ENCODE assay signal across 10 cellular contexts in the genomic region with DNA sequence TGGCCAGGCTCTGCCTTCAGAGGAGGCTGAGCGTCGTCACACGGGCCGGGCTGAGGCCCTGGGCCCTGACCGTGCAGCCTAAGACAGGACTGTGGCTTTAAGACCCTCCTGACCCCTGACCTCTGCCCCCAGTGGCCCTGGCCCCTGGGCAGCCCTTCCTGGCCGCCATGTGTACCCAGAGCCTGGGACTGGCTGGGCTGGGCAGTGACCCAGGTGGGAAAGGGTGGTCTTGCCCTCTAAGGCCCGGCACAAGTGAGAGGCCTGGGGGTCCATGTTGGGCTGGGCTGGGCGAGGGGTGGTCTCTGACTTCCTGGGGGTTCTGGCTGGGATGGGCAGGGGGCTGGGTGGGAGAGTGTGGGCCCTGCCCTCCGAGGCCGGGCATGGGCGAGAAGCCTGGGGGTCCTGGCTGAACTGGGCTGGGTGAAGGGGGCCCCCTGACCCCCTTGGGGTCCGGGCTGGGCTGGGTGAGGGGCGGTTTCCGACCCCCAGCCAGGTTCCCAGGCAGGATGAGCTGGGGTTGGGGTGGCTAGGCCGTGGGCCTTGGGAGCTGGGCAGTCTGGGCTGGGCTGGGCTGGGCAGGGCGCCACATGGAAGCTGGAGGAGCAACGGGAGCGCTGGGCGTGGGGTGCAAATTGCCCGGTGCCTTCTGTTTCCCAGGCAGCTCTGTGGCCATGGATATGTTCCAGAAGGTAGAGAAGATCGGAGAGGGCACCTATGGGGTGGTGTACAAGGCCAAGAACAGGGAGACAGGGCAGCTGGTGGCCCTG. TPM values are rescaled to one million over a fixed set of nuclear protein-coding genes. Genes with fewer than 3 reads are reported as not detected.
DNase-seq lines count a peak whose midpoint lies in the region; ATAC-seq and TF ChIP-seq lines count a peak whose summit lies in the region.
"Had no signal": no experiment of that assay in that cellular context is flagged by ENCODE, and none has a peak within 500 bp of the region (broad histone marks: within the 10 kb centered on the region; RNA-seq: fewer than 3 reads in every experiment).

A gene (plus strand): TSS at position 101 of the 767 bp plus-strand sequence. CDS start 571 bp downstream, at position 672.

- H4K20me1 ChIP-seq in mammary epithelial cell (ENCODE audit: insufficient read depth, low read length), result no peaks in the 10 kb centered on the region

- dilution Hi-C loops in mammary epithelial cell (cut with HindIII; ENCODE audit: low sequenced_read_pairs), result no loop called here

- H3K27me3 Mint-ChIP-seq in MCF 10A (ENCODE audit: insufficient read depth, unreplicated experiment), result no peaks in the 10 kb centered on the region
- H3K27me3 Mint-ChIP-seq in activated CD8-positive, alpha-beta T cell treated with anti-CD3 and anti-CD28 coated beads for 36 hours, result no peaks in the 10 kb centered on the region
- H3K27me3 Mint-ChIP-seq: effector memory CD8-positive, alpha-beta T cell had no signal

- intact Hi-C loops in MCF 10A (cut with micrococcal nuclease) (no loop called here), mammary epithelial cell (cut with micrococcal nuclease) (no loop called here), mucosa of descending colon (cut with DNase I, micrococcal nuclease) (loop anchor here (10.0 kb wide), 1 partner anchor 96 kb away; a partner anchor contains a TSS)
- intact Hi-C loops in activated CD8-positive, alpha-beta T cell treated with anti-CD3 and anti-CD28 coated beads for 36 hours (cut with micrococcal nuclease), result loop anchor here (5.0 kb wide), 1 partner anchor 94 kb away; no protein-coding TSS in a partner anchor

- DNase-seq in MCF 10A (ENCODE audit: unreplicated experiment), result no peak
- no peak for DNase-seq in mammary epithelial cell
- no peak for DNase-seq in activated CD8-positive, alpha-beta T cell treated with anti-CD3 and anti-CD28 coated beads for 36 hours
- DNase-seq in mucosa of descending colon, result peak; percentile 74 to 82 (median 79)
- DNase-seq in upper lobe of left lung, result no peak
- DNase-seq in NCI-H524 treated with DMSO at 0.1 percent for 48 hours (lab: John Stamatoyannopoulos, UW), result no peak
- no peak for DNase-seq in DMS153 (lab: John Stamatoyannopoulos, UW)
- no peak for DNase-seq in COLO829 (ENCODE audit: low spot score)
- DNase-seq: NCI-H226 had no signal

- no peaks in the 10 kb centered on the region for H3K9me3 ChIP-seq in mammary epithelial cell (replicated peaks; ENCODE audit: insufficient read depth, low read length)
- no peaks in the 10 kb centered on the region for H3K9me3 ChIP-seq in mucosa of descending colon
- no peaks in the 10 kb centered on the region for H3K9me3 ChIP-seq in upper lobe of left lung

- peak; percentile 2 for TF ChIP-seq CTCF in MCF 10A (IDR thresholded peaks at IDR 0.05; ENCODE audit: unreplicated experiment)
- no peak for TF ChIP-seq CTCF in mammary epithelial cell (conservative IDR thresholded peaks at IDR 0.05 in 1 of 2, IDR thresholded peaks at IDR 0.05 in 1 of 2; ENCODE audit: extremely low read depth in 1 of 2, insufficient read depth in 1 of 2, low read depth in 1 of 2, low read length in 2 of 2)
- TF ChIP-seq CTCF in activated CD8-positive, alpha-beta T cell treated with anti-CD3 and anti-CD28 coated beads for 36 hours (IDR thresholded peaks at IDR 0.05), result peak; percentile 56
- no peak for TF ChIP-seq CTCF in mucosa of descending colon (IDR thresholded peaks at IDR 0.05)
- peak in 1 of 6 experiments; percentile 2 for TF ChIP-seq CTCF in upper lobe of left lung (IDR thresholded peaks at IDR 0.05)

- H3K9me3 Mint-ChIP-seq in MCF 10A (ENCODE audit: unreplicated experiment), result no peaks in the 10 kb centered on the region
- H3K9me3 Mint-ChIP-seq in activated CD8-positive, alpha-beta T cell treated with anti-CD3 and anti-CD28 coated beads for 36 hours, result no peaks in the 10 kb centered on the region
- H3K9me3 Mint-ChIP-seq: effector memory CD8-positive, alpha-beta T cell had no signal

- H3K27me3 ChIP-seq in mammary epithelial cell (ENCODE audit: insufficient read depth, low read length) (no peaks in the 10 kb centered on the region), upper lobe of left lung (no peaks in the 10 kb centered on the region)

- no peak within 1 kb of the TSS for H3K9ac ChIP-seq in mammary epithelial cell (ENCODE audit: insufficient read depth, low read length)

- in situ Hi-C loops in mammary epithelial cell (cut with MboI; ENCODE audit: low sequenced_read_pairs in 2 of 2), result no loop called here

- 84% methylated on average over 9 of the region's 21 CpGs for WGBS in mammary epithelial cell (ENCODE audit: low coverage, missing lambda C conversion rate)
- WGBS in upper lobe of left lung, 2 donors, result 92 to 98% methylated on average over 6 to 21 of the region's 21 CpGs

- H3K27ac ChIP-seq in mammary epithelial cell (ENCODE audit: insufficient read depth, low read depth, low read length), result no peak within 1 kb of the TSS
- H3K27ac ChIP-seq in upper lobe of left lung, result peak within 1 kb of the TSS in 3 of 4 donors; percentile 3 to 20 (median 4)

- H3K79me2 ChIP-seq in mammary epithelial cell (ENCODE audit: insufficient read depth, low read length), result no peaks in the 10 kb centered on the region

- H2AFZ ChIP-seq in mammary epithelial cell (ENCODE audit: low read depth, low read length), result no peak within 1 kb of the TSS

- no peak within 1 kb of the TSS for H3K27ac Mint-ChIP-seq in MCF 10A (ENCODE audit: low read depth, unreplicated experiment)
- no peak within 1 kb of the TSS for H3K27ac Mint-ChIP-seq in activated CD8-positive, alpha-beta T cell treated with anti-CD3 and anti-CD28 coated beads for 36 hours

- H3K4me1 ChIP-seq in mammary epithelial cell (ENCODE audit: insufficient read depth, low read length), result peaks cover 23% of the 10 kb centered on the region
- peaks cover 49% of the 10 kb centered on the region for H3K4me1 ChIP-seq in mucosa of descending colon (ENCODE audit: low read depth)
- peaks cover 17 to 32% (median 22%) of the 10 kb centered on the region in 4 donors for H3K4me1 ChIP-seq in upper lobe of left lung

- H3K4me3 Mint-ChIP-seq in MCF 10A (ENCODE audit: unreplicated experiment), result no peak within 1 kb of the TSS
- no peak within 1 kb of the TSS for H3K4me3 Mint-ChIP-seq in activated CD8-positive, alpha-beta T cell treated with anti-CD3 and anti-CD28 coated beads for 36 hours
- H3K4me3 Mint-ChIP-seq: effector memory CD8-positive, alpha-beta T cell had no signal

- peaks cover 2% of the 10 kb centered on the region for H3K36me3 ChIP-seq in mammary epithelial cell (ENCODE audit: insufficient read depth, low read length)
- no peaks in the 10 kb centered on the region for H3K36me3 ChIP-seq in mucosa of descending colon (ENCODE audit: low read depth)
- H3K36me3 ChIP-seq in upper lobe of left lung, result peaks cover 0 to 24% (median 4%) of the 10 kb centered on the region in 4 donors

- TF ChIP-seq POLR2A in upper lobe of left lung (IDR thresholded peaks at IDR 0.05), result no peak

- CTCF ChIA-PET in MCF 10A (lab: Yijun Ruan, JAX), result interaction anchor here (1.1 to 1.4 kb wide), 2 partner anchors 10 to 95 kb away, joined by 4 to 7 read pairs; no protein-coding TSS in a partner anchor
- CTCF ChIA-PET in mammary epithelial cell (lab: Charles Lee; ENCODE audit: low non-redundant PET), result interaction anchor here (0.7 kb wide), 1 partner anchor 353 kb away, joined by 3 read pairs; no protein-coding TSS in a partner anchor
- CTCF ChIA-PET in activated CD8-positive, alpha-beta T cell treated with anti-CD3 and anti-CD28 coated beads for 36 hours (lab: Charles Lee), result interaction anchor here (0.7 to 15.1 kb wide), 23 partner anchors 12 to 279 kb away, joined by 3 to 165 read pairs (median 5); a partner anchor contains a TSS

- no peak within 1 kb of the TSS for H3K4me2 ChIP-seq in mammary epithelial cell (ENCODE audit: insufficient read depth, low read depth, low read length)

- no peak within 1 kb of the TSS for H3K4me3 ChIP-seq in mammary epithelial cell (replicated peaks in 1 of 3; ENCODE audit: insufficient read depth in 1 of 3, low read depth in 2 of 3, low read length in 3 of 3)
- no peak within 1 kb of the TSS for H3K4me3 ChIP-seq in mucosa of descending colon
- no peak within 1 kb of the TSS for H3K4me3 ChIP-seq in upper lobe of left lung

- no TSS peak for BruUV-seq in MCF 10A (replicated peaks; lab: Mats Ljungman, UMichigan)
- no TSS peak for BruUV-seq in mammary epithelial cell (replicated peaks; lab: Mats Ljungman, UMichigan)

- POLR2A ChIA-PET in MCF 10A (lab: Yijun Ruan, JAX), result no interaction called here
- POLR2A ChIA-PET in activated CD8-positive, alpha-beta T cell treated with anti-CD3 and anti-CD28 coated beads for 36 hours (lab: Charles Lee), result no interaction called here

- no peak for ATAC-seq in activated CD8-positive, alpha-beta T cell treated with anti-CD3 and anti-CD28 coated beads for 36 hours
- ATAC-seq in mucosa of descending colon, result peak; percentile 43
- no peak for ATAC-seq in upper lobe of left lung (ENCODE audit: low FRiP score in 2 of 2)

- peaks cover 17% of the 10 kb centered on the region for H3K36me3 Mint-ChIP-seq in MCF 10A (ENCODE audit: insufficient read depth, unreplicated experiment)
- no peaks in the 10 kb centered on the region for H3K36me3 Mint-ChIP-seq in activated CD8-positive, alpha-beta T cell treated with anti-CD3 and anti-CD28 coated beads for 36 hours (ENCODE audit: low read depth)

- H3K4me1 Mint-ChIP-seq in MCF 10A (ENCODE audit: insufficient read depth, unreplicated experiment), result peaks cover 23% of the 10 kb centered on the region
- H3K4me1 Mint-ChIP-seq in activated CD8-positive, alpha-beta T cell treated with anti-CD3 and anti-CD28 coated beads for 36 hours (ENCODE audit: low read depth), result peaks cover 14% of the 10 kb centered on the region

- TF ChIP-seq EP300 in upper lobe of left lung (IDR thresholded peaks at IDR 0.05), result no peak

RNA-seq across cellular contexts. Expression of the gene that starts here (rescaled TPM):
- total RNA-seq in MCF 10A (2022) (5.3 and 5.7 TPM in 2 replicates), mammary epithelial cell (1 to 10 TPM; 1.0 to 3.8 TPM), mucosa of descending colon (10 to 100 TPM in 2 of 3 donors, 1 to 10 TPM in 1; 7.9 to 16.8 (median 12.5) TPM), upper lobe of left lung (10 to 100 TPM in 1 of 6 donors, 1 to 10 TPM in 5; 3.0 to 15.7 (median 7.0) TPM)
- polyA plus RNA-seq in mammary epithelial cell, result 2.7 TPM
- not detected for polyA minus RNA-seq in mammary epithelial cell
- total RNA-seq in activated CD8-positive, alpha-beta T cell treated with anti-CD3 and anti-CD28 coated beads for 36 hours, result 1 to 10 TPM; 3.8 to 4.1 TPM

Comparison
In these comparisons a context has a peak if more than half of its experiments do, and no peak if none do; other contexts are left out.
1. CTCF ChIP-seq: peak in MCF 10A (single experiment) and activated CD8-positive, alpha-beta T cell treated with anti-CD3 and anti-CD28 coated beads for 36 hours (single experiment); none in mammary epithelial cell (0 of 2) and mucosa of descending colon (single experiment).
2. DNase-seq: peak in mucosa of descending colon (3 of 3); none in MCF 10A (single experiment), mammary epithelial cell (single experiment), activated CD8-positive, alpha-beta T cell treated with anti-CD3 and anti-CD28 coated beads for 36 hours (single experiment), upper lobe of left lung (0 of 2), NCI-H524 treated with DMSO at 0.1 percent for 48 hours (single experiment), DMS153 (single experiment) and COLO829 (single experiment).
3. intact Hi-C loops: an anchor here in activated CD8-positive, alpha-beta T cell treated with anti-CD3 and anti-CD28 coated beads for 36 hours (5.0 kb wide) and mucosa of descending colon (10.0 kb wide); none called in MCF 10A and mammary epithelial cell.